In genomic region chr9:94167376-94167775, GRCh38 we compare ENCODE assay signal across 8 cellular contexts.
DNase-seq lines count a peak whose midpoint lies in the region; FAIRE-seq and TF ChIP-seq lines count a peak whose summit lies in the region.

No MANE protein-coding gene starts in this region.

- H3K36me3 ChIP-seq in muscle layer of colon (ENCODE audit: insufficient read depth, low read length): no peaks in the 10 kb centered on the region

- FAIRE-seq in A204.1 (lab: Jason Lieb, UNC): peak; percentile 25

- no peaks in the 10 kb centered on the region for H3K27me3 ChIP-seq in muscle layer of colon (ENCODE audit: control insufficient read depth in 1 of 2, insufficient read depth in 2 of 2, low read length in 2 of 2)

- H3K36me3 Mint-ChIP-seq in IgD-negative memory B cell (peaks cover 2% of the 10 kb centered on the region), chondrocyte (ENCODE audit: low read depth) (peaks cover 4% of the 10 kb centered on the region)

- H3K4me1 ChIP-seq in muscle layer of colon (ENCODE audit: insufficient read depth, low read length): peaks cover 47% of the 10 kb centered on the region

- peak overlapping the region; percentile 57 to 76 for H3K4me3 ChIP-seq in muscle layer of colon (ENCODE audit: low read depth in 1 of 2, low read length in 2 of 2)

- H3K27me3 Mint-ChIP-seq in IgD-negative memory B cell: no peaks in the 10 kb centered on the region
- H3K27me3 Mint-ChIP-seq in chondrocyte (ENCODE audit: low read depth): no peaks in the 10 kb centered on the region

- H3K9me3 Mint-ChIP-seq in IgD-negative memory B cell: no peaks in the 10 kb centered on the region
- no peaks in the 10 kb centered on the region for H3K9me3 Mint-ChIP-seq in chondrocyte (ENCODE audit: low read depth)

- H3K27ac Mint-ChIP-seq in IgD-negative memory B cell (peak overlapping the region; percentile 92 to 98 (median 95)), chondrocyte (ENCODE audit: unreplicated experiment) (peak overlapping the region; percentile 96)

- intact Hi-C loops in posterior cingulate gyrus (cut with DNase I): loop anchor here (5.0 kb wide), 1 partner anchor 85 kb away; the partner anchor contains the start of gene PTPDC1

- H3K4me3 Mint-ChIP-seq in IgD-negative memory B cell (peak overlapping the region; percentile 87 to 98 (median 94)), chondrocyte (ENCODE audit: unreplicated experiment) (peak overlapping the region; percentile 94)

- peak overlapping the region; percentile 66 for H3K9ac ChIP-seq in muscle layer of colon (ENCODE audit: low read length)

- no peaks in the 10 kb centered on the region for H3K9me3 ChIP-seq in muscle layer of colon (ENCODE audit: low read length)

- peak overlapping the region; percentile 98 for H3K27ac ChIP-seq in muscle layer of colon (ENCODE audit: low read depth, low read length)

- no peak for TF ChIP-seq CTCF in chondrocyte (IDR thresholded peaks at IDR 0.05)

- no peak for DNase-seq in chondrocyte (ENCODE audit: low spot score)
- DNase-seq in stimulated activated naive CD4-positive, alpha-beta T cell (lab: John Stamatoyannopoulos, UW): no peak
- DNase-seq in dedifferentiated amniotic fluid mesenchymal stem cell (ENCODE audit: extremely low spot score): no peak
- no peak for DNase-seq in posterior cingulate gyrus
- no peak for DNase-seq in occipital lobe (lab: John Stamatoyannopoulos, UW)

- H3K4me1 Mint-ChIP-seq in IgD-negative memory B cell (peaks cover 37 to 45% (median 39%) of the 10 kb centered on the region in 3 donors), chondrocyte (ENCODE audit: low read depth) (peaks cover 47% of the 10 kb centered on the region)
